In the genomic region with DNA sequence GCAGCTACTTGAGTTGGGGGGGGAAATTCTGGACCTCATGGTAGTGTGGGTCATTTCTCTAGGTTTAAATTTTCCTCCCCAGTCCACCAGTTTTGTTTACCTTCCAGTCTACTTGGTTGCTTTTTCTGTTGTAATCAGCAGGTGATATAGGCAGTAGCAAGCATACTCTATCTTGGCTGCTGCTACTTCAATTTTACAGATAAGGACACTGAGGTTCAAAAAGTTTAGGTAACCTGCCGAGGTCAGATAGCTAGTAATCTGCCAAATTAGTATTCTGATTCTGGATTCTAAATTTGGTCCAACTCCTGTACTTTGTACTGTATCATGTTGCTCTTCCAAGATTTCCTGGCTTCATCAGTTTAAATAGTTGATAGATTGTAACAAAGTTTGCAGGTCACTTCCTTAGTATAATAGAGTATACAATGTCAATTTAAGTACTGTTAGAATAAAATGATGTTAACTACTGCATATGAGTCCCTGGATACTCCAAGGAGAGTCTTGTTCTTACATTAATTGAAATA, we compare ENCODE assay signal across 2 cellular contexts.
TF ChIP-seq lines count a peak whose summit lies in the region.

No MANE protein-coding gene starts in this region.

TF ChIP-seq in liver, 16 proteins besides CTCF, POLR2A, EP300 and RAD21:
- TF ChIP-seq, protein P1, sequence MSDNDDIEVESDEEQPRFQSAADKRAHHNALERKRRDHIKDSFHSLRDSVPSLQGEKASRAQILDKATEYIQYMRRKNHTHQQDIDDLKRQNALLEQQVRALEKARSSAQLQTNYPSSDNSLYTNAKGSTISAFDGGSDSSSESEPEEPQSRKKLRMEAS (IDR thresholded peaks at IDR 0.05): no peak
- peak in 1 of 2 donors; percentile 15 for TF ChIP-seq RXRA (IDR thresholded peaks at IDR 0.05)
- TF ChIP-seq HNF4A (conservative IDR thresholded peaks at IDR 0.05): peak; percentile 27 to 39
- no peak for TF ChIP-seq FOXA2 (IDR thresholded peaks at IDR 0.05)
- no peak for TF ChIP-seq FOXA1 (IDR thresholded peaks at IDR 0.05)
- TF ChIP-seq, protein P2, sequence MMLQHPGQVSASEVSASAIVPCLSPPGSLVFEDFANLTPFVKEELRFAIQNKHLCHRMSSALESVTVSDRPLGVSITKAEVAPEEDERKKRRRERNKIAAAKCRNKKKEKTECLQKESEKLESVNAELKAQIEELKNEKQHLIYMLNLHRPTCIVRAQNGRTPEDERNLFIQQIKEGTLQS (IDR thresholded peaks at IDR 0.05): no peak
- TF ChIP-seq ZBTB33 (IDR thresholded peaks at IDR 0.05): no peak

TF ChIP-seq in HepG2, 621 proteins besides CTCF, POLR2A, EP300 and RAD21:
- TF ChIP-seq THAP8 (CRISPR knock-in tag; IDR thresholded peaks at IDR 0.05; ENCODE audit: borderline replicate concordance): no peak
- no peak for TF ChIP-seq ZNF619 (CRISPR knock-in tag; IDR thresholded peaks at IDR 0.05)
- no peak for TF ChIP-seq ZNF232 (CRISPR knock-in tag; IDR thresholded peaks at IDR 0.05; ENCODE audit: borderline replicate concordance)
- no peak for TF ChIP-seq ZNF138 (CRISPR knock-in tag; IDR thresholded peaks at IDR 0.05; ENCODE audit: low read depth)
- no peak for TF ChIP-seq ZNF503 (CRISPR knock-in tag; IDR thresholded peaks at IDR 0.05)
- no peak for TF ChIP-seq ZFP36L2 (CRISPR knock-in tag; IDR thresholded peaks at IDR 0.05)
- TF ChIP-seq NCOA1 (CRISPR knock-in tag; IDR thresholded peaks at IDR 0.05): no peak
- no peak for TF ChIP-seq BCL6 (CRISPR knock-in tag; IDR thresholded peaks at IDR 0.05)
- TF ChIP-seq, protein P3, sequence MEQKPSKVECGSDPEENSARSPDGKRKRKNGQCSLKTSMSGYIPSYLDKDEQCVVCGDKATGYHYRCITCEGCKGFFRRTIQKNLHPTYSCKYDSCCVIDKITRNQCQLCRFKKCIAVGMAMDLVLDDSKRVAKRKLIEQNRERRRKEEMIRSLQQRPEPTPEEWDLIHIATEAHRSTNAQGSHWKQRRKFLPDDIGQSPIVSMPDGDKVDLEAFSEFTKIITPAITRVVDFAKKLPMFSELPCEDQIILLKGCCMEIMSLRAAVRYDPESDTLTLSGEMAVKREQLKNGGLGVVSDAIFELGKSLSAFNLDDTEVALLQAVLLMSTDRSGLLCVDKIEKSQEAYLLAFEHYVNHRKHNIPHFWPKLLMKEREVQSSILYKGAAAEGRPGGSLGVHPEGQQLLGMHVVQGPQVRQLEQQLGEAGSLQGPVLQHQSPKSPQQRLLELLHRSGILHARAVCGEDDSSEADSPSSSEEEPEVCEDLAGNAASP (CRISPR knock-in tag; IDR thresholded peaks at IDR 0.05; ENCODE audit: borderline replicate concordance): no peak
- TF ChIP-seq KLF13 (CRISPR knock-in tag; IDR thresholded peaks at IDR 0.05): no peak
- TF ChIP-seq ZNF557 (CRISPR knock-in tag; IDR thresholded peaks at IDR 0.05): no peak
- TF ChIP-seq, protein P4, sequence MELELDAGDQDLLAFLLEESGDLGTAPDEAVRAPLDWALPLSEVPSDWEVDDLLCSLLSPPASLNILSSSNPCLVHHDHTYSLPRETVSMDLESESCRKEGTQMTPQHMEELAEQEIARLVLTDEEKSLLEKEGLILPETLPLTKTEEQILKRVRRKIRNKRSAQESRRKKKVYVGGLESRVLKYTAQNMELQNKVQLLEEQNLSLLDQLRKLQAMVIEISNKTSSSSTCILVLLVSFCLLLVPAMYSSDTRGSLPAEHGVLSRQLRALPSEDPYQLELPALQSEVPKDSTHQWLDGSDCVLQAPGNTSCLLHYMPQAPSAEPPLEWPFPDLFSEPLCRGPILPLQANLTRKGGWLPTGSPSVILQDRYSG (CRISPR knock-in tag; IDR thresholded peaks at IDR 0.05): no peak
- no peak for TF ChIP-seq THAP11 (CRISPR knock-in tag; IDR thresholded peaks at IDR 0.05)
- no peak for TF ChIP-seq NFIB (CRISPR knock-in tag; IDR thresholded peaks at IDR 0.05; ENCODE audit: borderline replicate concordance)
- TF ChIP-seq ZNF740 (CRISPR knock-in tag; IDR thresholded peaks at IDR 0.05): no peak
- no peak for TF ChIP-seq TOE1 (CRISPR knock-in tag; IDR thresholded peaks at IDR 0.05)
- no peak for TF ChIP-seq CENPBD1 (CRISPR knock-in tag; IDR thresholded peaks at IDR 0.05; ENCODE audit: borderline replicate concordance, low read depth)
